Comparison of ENCODE assay signal across 12 cellular contexts in the genomic region with DNA sequence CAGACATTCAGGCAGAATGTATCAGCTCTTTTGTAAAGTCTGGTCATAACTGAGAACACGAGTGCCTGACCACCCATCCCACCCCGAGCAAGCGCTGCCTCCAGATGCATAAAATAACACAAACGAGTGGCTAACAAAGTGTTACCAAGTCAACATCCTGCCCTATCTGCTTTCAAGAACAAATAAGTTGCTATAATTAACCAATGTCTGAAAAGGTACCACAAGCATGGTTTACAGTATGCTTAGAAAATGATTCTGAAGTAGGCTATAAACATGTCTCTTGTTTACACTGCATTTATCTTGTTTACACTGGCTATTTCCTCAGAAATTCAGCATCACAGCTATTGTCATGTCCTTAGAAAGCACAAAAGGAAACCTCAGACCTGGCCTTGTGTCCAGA. TPM values are rescaled to one million over a fixed set of nuclear protein-coding genes. Genes with fewer than 3 reads are reported as not detected.
DNase-seq lines count a peak whose midpoint lies in the region; ATAC-seq and TF ChIP-seq lines count a peak whose summit lies in the region.
"Had no signal": no experiment of that assay in that cellular context is flagged by ENCODE, and none has a peak within 500 bp of the region (broad histone marks: within the 10 kb centered on the region; RNA-seq: fewer than 3 reads in every experiment).

No MANE protein-coding gene starts in this region.

- H2AFZ ChIP-seq in OCI-LY7 (ENCODE audit: low read length): no peak overlapping the region

- DNase-seq in DMS79 treated with DMSO at 0.1 percent for 48 hours (lab: John Stamatoyannopoulos, UW) (peak; percentile 64), NCI-H1092 (lab: John Stamatoyannopoulos, UW) (peak; percentile 61), OCI-LY7 (ENCODE audit: low spot score) (peak; percentile 32), NCI-H524 (lab: John Stamatoyannopoulos, UW) (no peak)
- no peak for DNase-seq in naive thymus-derived CD4-positive, alpha-beta T cell
- DNase-seq: activated CD8-positive, alpha-beta memory T cell treated with anti-CD3 and anti-CD28 coated beads, Interleukin-2, amount 50 U/mL, for 4 hours; anterior cingulate cortex; NCI-H526 treated with DMSO at 0.1 percent for 48 hours; T-helper 17 cell had no signal

- peaks cover 63% of the 10 kb centered on the region for H3K36me3 ChIP-seq in OCI-LY7 (ENCODE audit: insufficient read depth, low read length)
- H3K36me3 ChIP-seq in naive thymus-derived CD4-positive, alpha-beta T cell (ENCODE audit: control insufficient read depth in 2 of 3, insufficient read depth in 3 of 3, low read length in 3 of 3): no peaks in the 10 kb centered on the region

- H3K27me3 ChIP-seq in naive thymus-derived CD4-positive, alpha-beta T cell (ENCODE audit: control insufficient read depth in 2 of 2, insufficient read depth in 2 of 2, low read length in 2 of 2): no peaks in the 10 kb centered on the region

- H3K9me3 Mint-ChIP-seq in naive thymus-derived CD4-positive, alpha-beta T cell: no peaks in the 10 kb centered on the region

- peak overlapping the region in 1 of 9 donors; percentile 28 for H3K27ac Mint-ChIP-seq in naive thymus-derived CD4-positive, alpha-beta T cell

- H4K20me1 ChIP-seq in OCI-LY7 (ENCODE audit: insufficient read depth, low read length): peaks cover 48% of the 10 kb centered on the region

- no peaks in the 10 kb centered on the region for H3K9me3 ChIP-seq in OCI-LY7 (ENCODE audit: low read length)
- no peaks in the 10 kb centered on the region for H3K9me3 ChIP-seq in naive thymus-derived CD4-positive, alpha-beta T cell (ENCODE audit: control insufficient read depth in 2 of 3, low read length in 3 of 3)

- peaks cover 100% of the 10 kb centered on the region for H3K79me2 ChIP-seq in OCI-LY7 (ENCODE audit: insufficient read depth, low read depth, low read length)

- POLR2A ChIA-PET in OCI-LY7 (lab: Charles Lee): interaction anchor here (1.0 to 3.8 kb wide), 3 partner anchors 21 to 50 kb away, joined by 3 to 18 read pairs (median 4); no protein-coding TSS in a partner anchor
- POLR2A ChIA-PET in naive thymus-derived CD4-positive, alpha-beta T cell (lab: Charles Lee): no interaction called here

- peak; percentile 71 for ATAC-seq in naive thymus-derived CD4-positive, alpha-beta T cell
- ATAC-seq in GM21367 (IDR thresholded peaks at IDR 0.05; ENCODE audit: unreplicated experiment): no peak
- no peak for ATAC-seq in esophagus mucosa
- ATAC-seq in GM21526 (IDR thresholded peaks at IDR 0.05; ENCODE audit: low FRiP score, unreplicated experiment): no peak
- ATAC-seq: T-helper 17 cell had no signal

- no peaks in the 10 kb centered on the region for H3K9me2 ChIP-seq in OCI-LY7 (ENCODE audit: insufficient read depth, low read length)

- peak overlapping the region; percentile 89 for H3K4me2 ChIP-seq in OCI-LY7 (ENCODE audit: low read length)

- H3K4me3 ChIP-seq in OCI-LY7 (ENCODE audit: low read depth, low read length, poor library complexity, severe bottlenecking): peak overlapping the region; percentile 22
- H3K4me3 ChIP-seq in naive thymus-derived CD4-positive, alpha-beta T cell (ENCODE audit: low read length): no peak overlapping the region

- TF ChIP-seq CTCF in OCI-LY7 (conservative IDR thresholded peaks at IDR 0.05; ENCODE audit: low read length): no peak

- no peaks in the 10 kb centered on the region for H3K36me3 Mint-ChIP-seq in naive thymus-derived CD4-positive, alpha-beta T cell

- no TSS peak for BruUV-seq in OCI-LY7 (replicated peaks; lab: Mats Ljungman, UMichigan)

- CTCF ChIA-PET in OCI-LY7 (lab: Charles Lee; ENCODE audit: unreplicated experiment): interaction anchor here (0.6 kb wide), 1 partner anchor 26 kb away, joined by 5 read pairs; no protein-coding TSS in a partner anchor
- CTCF ChIA-PET in naive thymus-derived CD4-positive, alpha-beta T cell (lab: Charles Lee): no interaction called here

- intact Hi-C loops in OCI-LY7 (cut with micrococcal nuclease; ENCODE audit: unreplicated experiment): loop anchor here (10.0 kb wide), 1 partner anchor 396 kb away; a partner anchor contains a TSS
- intact Hi-C loops in naive thymus-derived CD4-positive, alpha-beta T cell (cut with micrococcal nuclease): no loop called here

- H3K4me3 Mint-ChIP-seq in naive thymus-derived CD4-positive, alpha-beta T cell: peak overlapping the region in 1 of 10 donors; percentile 21
- H3K4me3 Mint-ChIP-seq: T-helper 17 cell had no signal

- H3K4me1 ChIP-seq in OCI-LY7 (ENCODE audit: insufficient read depth, low read length, poor library complexity, severe bottlenecking): peaks cover 84% of the 10 kb centered on the region
- peaks cover 0 to 21% of the 10 kb centered on the region in 2 donors for H3K4me1 ChIP-seq in naive thymus-derived CD4-positive, alpha-beta T cell (ENCODE audit: control insufficient read depth in 2 of 2, insufficient read depth in 2 of 2, low read length in 2 of 2)

- H3K27ac ChIP-seq in OCI-LY7 (ENCODE audit: low read depth, low read length, poor library complexity, severe bottlenecking): peak overlapping the region; percentile 26
- H3K27ac ChIP-seq in naive thymus-derived CD4-positive, alpha-beta T cell (ENCODE audit: low read depth, low read length): no peak overlapping the region

- peaks cover 7 to 37% (median 17%) of the 10 kb centered on the region in 7 donors for H3K4me1 Mint-ChIP-seq in naive thymus-derived CD4-positive, alpha-beta T cell

- no peaks in the 10 kb centered on the region for H3K27me3 Mint-ChIP-seq in naive thymus-derived CD4-positive, alpha-beta T cell
- H3K27me3 Mint-ChIP-seq: T-helper 17 cell had no signal

RNA-seq across cellular contexts. Expression of a gene that starts 49.5 kb away (rescaled TPM):
- 132 and 152 TPM in 2 replicates for total RNA-seq in OCI-LY7 (2014; rRNA removed; shearing (Covaris generic))
- 111 and 140 TPM in 2 replicates for total RNA-seq in OCI-LY7 (2022)
- total RNA-seq in naive thymus-derived CD4-positive, alpha-beta T cell: 10 to 100 TPM in 1 of 5 experiments, 1 to 10 TPM in 4; 2.5 to 68.1 (median 6.9) TPM
- polyA plus RNA-seq in naive thymus-derived CD4-positive, alpha-beta T cell: under 1 TPM; 0.46 to 0.57 TPM
- total RNA-seq in esophagus mucosa: 1.0 TPM

Comparison
In these comparisons a context has a peak if more than half of its experiments do, and no peak if none do; other contexts are left out.
1. DNase-seq: peak in DMS79 treated with DMSO at 0.1 percent for 48 hours (single experiment), NCI-H1092 (single experiment) and OCI-LY7 (single experiment); none in naive thymus-derived CD4-positive, alpha-beta T cell (0 of 9) and NCI-H524 (0 of 2).